Comparison of ENCODE assay signal across 37 cellular contexts in genomic region chr4:112559053-112559452, GRCh38. TPM values are rescaled to one million over a fixed set of nuclear protein-coding genes. Genes with fewer than 3 reads are reported as not detected.
"Had no signal": no experiment of that assay in that cellular context is flagged by ENCODE, and none has a peak within 500 bp of the region (broad histone marks: within the 10 kb centered on the region; RNA-seq: fewer than 3 reads in every experiment).

No MANE protein-coding gene starts in this region.

- H3K9me3 ChIP-seq: adrenal gland, ascending aorta, body of pancreas, breast epithelium had no signal

- ATAC-seq: activated naive CD4-positive, alpha-beta T cell treated with anti-CD3 and anti-CD28 coated beads, Interleukin-2, amount 50 U/mL, for 72 hours; activated naive CD8-positive, alpha-beta T cell treated with anti-CD3 and anti-CD28 coated beads, Interleukin-2, amount 50 U/mL, for 24 hours; activated T-cell treated with anti-CD3 and anti-CD28 coated beads, Interleukin-2, amount 50 U/mL, for 4 hours; activated T-cell treated with anti-CD3 and anti-CD28 coated beads, Interleukin-2, amount 50 U/mL, for 72 hours; activated T-helper 17 cell treated with anti-CD3 and anti-CD28 coated beads, Interleukin-2, amount 50 U/mL, for 72 hours; body of pancreas had no signal

- H3K27me3 ChIP-seq: adrenal gland, ascending aorta, body of pancreas, brain microvascular endothelial cell, breast epithelium, cardiac muscle cell had no signal

- DNase-seq: activated effector memory CD4-positive, alpha-beta T cell treated with anti-CD3 and anti-CD28 coated beads, Interleukin-2, amount 50 U/mL, for 16 hours; activated effector memory CD4-positive, alpha-beta T cell treated with Interleukin-2 at 50 U/mL for 16 hours; activated gamma-delta T cell; activated gamma-delta T cell treated with Interleukin-2 at 50 U/mL for 16 hours; activated naive CD4-positive, alpha-beta T cell; activated naive CD4-positive, alpha-beta T cell treated with anti-CD3 and anti-CD28 coated beads for 36 hours; activated naive CD4-positive, alpha-beta T cell treated with anti-CD3 and anti-CD28 coated beads, Interleukin-2, amount 10 ng/mL, durations not matched to agents 7 days and 5 days; activated naive CD4-positive, alpha-beta T cell treated with anti-CD3 and anti-CD28 coated beads, Interleukin-2, amount 50 U/mL, for 16 hours; activated naive CD4-positive, alpha-beta T cell treated with Interleukin-2 at 50 U/mL for 16 hours; activated naive CD8-positive, alpha-beta T cell treated with anti-CD3 and anti-CD28 coated beads for 36 hours; activated naive CD8-positive, alpha-beta T cell treated with anti-CD3 and anti-CD28 coated beads, Interleukin-2, amount 10 ng/mL, durations not matched to agents 7 days and 5 days; activated naive CD8-positive, alpha-beta T cell treated with anti-CD3 and anti-CD28 coated beads, Interleukin-2, amount 50 U/mL, for 24 hours; activated T-cell treated with anti-CD3 and anti-CD28 coated beads, Interleukin-2, amount 50 U/mL, for 24 hours; activated T-cell treated with anti-CD3 and anti-CD28 coated beads, Interleukin-2, amount 50 U/mL, for 4 hours; activated T-cell treated with anti-CD3 and anti-CD28 coated beads, Interleukin-2, amount 50 U/mL, for 48 hours; activated T-cell treated with anti-CD3 and anti-CD28 coated beads, Interleukin-2, amount 50 U/mL, for 72 hours; adrenal gland; amniotic stem cell; amygdala; anterior cingulate cortex; aorta; body of pancreas; brain microvascular endothelial cell; caudate nucleus; central memory CD4-positive, alpha-beta T cell; cerebellar nuclear complex had no signal

- H3K4me3 ChIP-seq: adrenal gland, ascending aorta, body of pancreas, breast epithelium, cardiac muscle cell had no signal

- H3K4me1 ChIP-seq: adrenal gland, ascending aorta, body of pancreas, breast epithelium had no signal

- H3K27ac ChIP-seq: adrenal gland, ascending aorta, body of pancreas, brain microvascular endothelial cell, breast epithelium, cardiac muscle cell had no signal

- FAIRE-seq: astrocyte, bronchial epithelial cell had no signal

- H3K36me3 ChIP-seq: adrenal gland, ascending aorta, brain microvascular endothelial cell, breast epithelium, cardiac muscle cell had no signal

RNA-seq across cellular contexts. Expression of gene NEUROG2, which starts 43.1 kb away (rescaled TPM):
- total RNA-seq: activated naive CD8-positive, alpha-beta T cell treated with anti-CD3 and anti-CD28 coated beads for 36 hours; activated naive CD8-positive, alpha-beta T cell treated with anti-CD3 and anti-CD28 coated beads, Interleukin-2, amount 10 ng/mL, durations not matched to agents 7 days and 5 days; activated T-helper 17 cell treated with anti-CD3 and anti-CD28 coated beads, Interleukin-2, amount 50 U/mL, for 72 hours; activated T-helper 2 cell treated with anti-CD3 and anti-CD28 coated beads, Interferon-gamma antibody, Interleukin-2, Interleukin-4, amounts not matched to agents 10 μg/mL and 5 μg/mL and 100 μg/mL, durations not matched to agents 14 hours and 24 hours and 36 hours; adrenal gland; aorta; ascending aorta; astrocyte; body of pancreas; bronchial epithelial cell; cardiac septum; chondrocyte had no signal
- polyA plus RNA-seq: adipose tissue, adrenal gland, aorta, cardiac muscle cell had no signal
